8 cellular contexts compared by ENCODE assay signal in the genomic region with DNA sequence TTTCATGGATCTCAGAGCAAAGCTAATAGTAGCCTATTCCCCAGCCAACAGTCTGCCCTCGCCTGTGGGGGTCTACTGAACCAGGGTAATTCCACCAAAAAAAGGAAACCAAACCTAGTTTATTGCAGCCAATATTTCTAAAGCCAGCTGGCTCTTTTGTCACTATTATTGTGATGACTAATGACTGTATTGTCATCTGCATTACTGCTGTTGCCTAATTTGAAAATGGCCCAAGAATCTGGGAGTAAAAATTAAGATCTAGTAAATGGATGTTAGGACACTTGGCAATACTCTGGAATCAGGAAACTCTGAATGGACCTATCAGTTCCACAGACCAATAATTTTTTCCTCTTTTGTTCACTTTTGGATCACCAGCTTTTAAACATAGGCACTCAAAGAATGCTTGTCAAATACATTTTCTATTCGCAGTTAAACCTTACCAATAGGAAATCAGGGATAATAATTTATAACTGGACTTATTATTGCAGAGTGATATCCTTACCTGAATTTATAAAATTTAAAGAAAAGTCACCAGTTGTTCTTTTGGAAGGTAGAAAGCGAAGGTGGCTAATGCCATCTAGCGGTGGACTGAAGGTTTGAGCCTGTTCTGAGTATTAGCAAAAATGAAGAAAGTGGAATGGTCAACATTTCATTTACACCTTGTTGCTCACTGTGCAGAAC.
A peak's percentile ranks its signal among the peaks of the same experiment; 100 is the strongest.
DNase-seq lines count a peak whose midpoint lies in the region; ATAC-seq, FAIRE-seq and TF ChIP-seq lines count a peak whose summit lies in the region.

No MANE protein-coding gene starts in this region.

- DNase-seq in Daoy (ENCODE audit: low read depth) (peak; percentile 52), HTR-8/SVneo (ENCODE audit: insufficient read length, low spot score) (peak; percentile 18), PC-9 (peak in 1 of 2 experiments; percentile 32)
- DNase-seq in stimulated activated CD4-positive, alpha-beta T cell treated with anti-CD3 and anti-CD28 coated beads, Interleukin-4, amount 100 ng/mL, for 24 hours = peak; percentile 47
- DNase-seq in activated T-helper 2 cell treated with anti-CD3 and anti-CD28 coated beads, Interferon-gamma antibody, Interleukin-2, Interleukin-4, amounts not matched to agents 10 μg/mL and 5 μg/mL and 100 μg/mL, durations not matched to agents 14 hours and 24 hours and 36 hours (ENCODE audit: low spot score) = no peak

- H3K27ac ChIP-seq in PC-9 = no peak overlapping the region

- H3K4me3 Mint-ChIP-seq in brain = no peak overlapping the region
- no peak overlapping the region for H3K4me3 Mint-ChIP-seq in activated T-helper 2 cell treated with anti-CD3 and anti-CD28 coated beads, Interferon-gamma antibody, Interleukin-2, Interleukin-4, amounts not matched to agents 10 μg/mL and 5 μg/mL and 100 μg/mL, durations not matched to agents 14 hours and 24 hours and 36 hours (ENCODE audit: low read depth)

- peaks cover 0 to 12% (median 0%) of the 10 kb centered on the region in 5 experiments for H3K9me3 Mint-ChIP-seq in brain
- no peaks in the 10 kb centered on the region for H3K9me3 Mint-ChIP-seq in activated T-helper 2 cell treated with anti-CD3 and anti-CD28 coated beads, Interferon-gamma antibody, Interleukin-2, Interleukin-4, amounts not matched to agents 10 μg/mL and 5 μg/mL and 100 μg/mL, durations not matched to agents 14 hours and 24 hours and 36 hours

- H3K4me1 Mint-ChIP-seq in brain = peaks cover 28% of the 10 kb centered on the region
- peaks cover 6% of the 10 kb centered on the region for H3K4me1 Mint-ChIP-seq in activated T-helper 2 cell treated with anti-CD3 and anti-CD28 coated beads, Interferon-gamma antibody, Interleukin-2, Interleukin-4, amounts not matched to agents 10 μg/mL and 5 μg/mL and 100 μg/mL, durations not matched to agents 14 hours and 24 hours and 36 hours (ENCODE audit: low read depth)

- peaks cover 3% of the 10 kb centered on the region for H3K27me3 Mint-ChIP-seq in brain
- peaks cover 9% of the 10 kb centered on the region for H3K27me3 Mint-ChIP-seq in activated T-helper 2 cell treated with anti-CD3 and anti-CD28 coated beads, Interferon-gamma antibody, Interleukin-2, Interleukin-4, amounts not matched to agents 10 μg/mL and 5 μg/mL and 100 μg/mL, durations not matched to agents 14 hours and 24 hours and 36 hours (ENCODE audit: low read depth)

- no peaks in the 10 kb centered on the region for H3K79me2 ChIP-seq in PC-9 (ENCODE audit: low read depth)

- H3K36me3 Mint-ChIP-seq in brain = no peaks in the 10 kb centered on the region
- H3K36me3 Mint-ChIP-seq in activated T-helper 2 cell treated with anti-CD3 and anti-CD28 coated beads, Interferon-gamma antibody, Interleukin-2, Interleukin-4, amounts not matched to agents 10 μg/mL and 5 μg/mL and 100 μg/mL, durations not matched to agents 14 hours and 24 hours and 36 hours (ENCODE audit: low read depth) = no peaks in the 10 kb centered on the region

- TF ChIP-seq CTCF in PC-9 (conservative IDR thresholded peaks at IDR 0.05) = peak; percentile 92
- TF ChIP-seq CTCF in brain (conservative IDR thresholded peaks at IDR 0.05) = peak; percentile 92 to 95

- CTCF ChIA-PET in PC-9 (lab: Charles Lee) = no interaction called here

- no TSS peak for BruUV-seq in PC-9 (replicated peaks; lab: Mats Ljungman, UMichigan)

- 0 out of 2 replicates have a peak, but pooled peaks cover 5% of the 10 kb centered on the region for H3K4me1 ChIP-seq in PC-9 (replicated peaks; ENCODE audit: insufficient read depth)

- FAIRE-seq in HTR-8/SVneo (lab: Jason Lieb, UNC) (no peak), islet of Langerhans (lab: Jason Lieb, UNC) (peak; percentile 96)

- no peaks in the 10 kb centered on the region for H3K9me2 ChIP-seq in PC-9 (ENCODE audit: insufficient read depth)

- no peaks in the 10 kb centered on the region for H3F3A ChIP-seq in PC-9 (ENCODE audit: insufficient read depth, low read depth)

- intact Hi-C loops in PC-9 (cut with micrococcal nuclease; ENCODE audit: unreplicated experiment) = loop anchor here (1.0 to 5.0 kb wide), 4 partner anchors 96 to 1272 kb away; no protein-coding TSS in a partner anchor
- intact Hi-C loops in activated T-helper 2 cell treated with anti-CD3 and anti-CD28 coated beads, Interferon-gamma antibody, Interleukin-2, Interleukin-4, amounts not matched to agents 10 μg/mL and 5 μg/mL and 100 μg/mL, durations not matched to agents 14 hours and 24 hours and 36 hours (cut with micrococcal nuclease) = loop anchor here (2.0 to 5.0 kb wide), 2 partner anchors 642 to 728 kb away; no protein-coding TSS in a partner anchor

- H3K27ac Mint-ChIP-seq in brain = peak overlapping the region in 1 of 5 experiments; percentile 17
- no peak overlapping the region for H3K27ac Mint-ChIP-seq in activated T-helper 2 cell treated with anti-CD3 and anti-CD28 coated beads, Interferon-gamma antibody, Interleukin-2, Interleukin-4, amounts not matched to agents 10 μg/mL and 5 μg/mL and 100 μg/mL, durations not matched to agents 14 hours and 24 hours and 36 hours

- no peak overlapping the region for H2AFZ ChIP-seq in PC-9

- no peaks in the 10 kb centered on the region for H3K9me3 ChIP-seq in PC-9 (ENCODE audit: insufficient read depth, low read depth)

- H4K20me1 ChIP-seq in PC-9 (ENCODE audit: insufficient read depth) = no peaks in the 10 kb centered on the region

- no peak for ATAC-seq in HG03025 (IDR thresholded peaks at IDR 0.05; ENCODE audit: low FRiP score, unreplicated experiment)

- H3K4me2 ChIP-seq in PC-9 = no peak overlapping the region

- no peaks in the 10 kb centered on the region for H3K27me3 ChIP-seq in PC-9 (ENCODE audit: insufficient read depth, low read depth)

- POLR2A ChIA-PET in PC-9 (lab: Charles Lee; ENCODE audit: unreplicated experiment) = no interaction called here

- H3K36me3 ChIP-seq in PC-9 (ENCODE audit: low read depth) = 0 out of 2 replicates have a peak, but pooled peaks cover 2% of the 10 kb centered on the region

- H3K4me3 ChIP-seq in PC-9 = no peak overlapping the region
